Comparison of ENCODE assay signal across 1 cellular context in genomic region chr6:145735356-145736165, GRCh38.
TF ChIP-seq lines count a peak whose summit lies in the region.

EPM2A (minus strand) TSS chr6:145735520; CDS start chr6:145735498, 22 bp downstream.

TF ChIP-seq in HEK293, 187 proteins besides CTCF, POLR2A, EP300 and RAD21 (continued from another document and continues in another):
- TF ChIP-seq, protein P1, sequence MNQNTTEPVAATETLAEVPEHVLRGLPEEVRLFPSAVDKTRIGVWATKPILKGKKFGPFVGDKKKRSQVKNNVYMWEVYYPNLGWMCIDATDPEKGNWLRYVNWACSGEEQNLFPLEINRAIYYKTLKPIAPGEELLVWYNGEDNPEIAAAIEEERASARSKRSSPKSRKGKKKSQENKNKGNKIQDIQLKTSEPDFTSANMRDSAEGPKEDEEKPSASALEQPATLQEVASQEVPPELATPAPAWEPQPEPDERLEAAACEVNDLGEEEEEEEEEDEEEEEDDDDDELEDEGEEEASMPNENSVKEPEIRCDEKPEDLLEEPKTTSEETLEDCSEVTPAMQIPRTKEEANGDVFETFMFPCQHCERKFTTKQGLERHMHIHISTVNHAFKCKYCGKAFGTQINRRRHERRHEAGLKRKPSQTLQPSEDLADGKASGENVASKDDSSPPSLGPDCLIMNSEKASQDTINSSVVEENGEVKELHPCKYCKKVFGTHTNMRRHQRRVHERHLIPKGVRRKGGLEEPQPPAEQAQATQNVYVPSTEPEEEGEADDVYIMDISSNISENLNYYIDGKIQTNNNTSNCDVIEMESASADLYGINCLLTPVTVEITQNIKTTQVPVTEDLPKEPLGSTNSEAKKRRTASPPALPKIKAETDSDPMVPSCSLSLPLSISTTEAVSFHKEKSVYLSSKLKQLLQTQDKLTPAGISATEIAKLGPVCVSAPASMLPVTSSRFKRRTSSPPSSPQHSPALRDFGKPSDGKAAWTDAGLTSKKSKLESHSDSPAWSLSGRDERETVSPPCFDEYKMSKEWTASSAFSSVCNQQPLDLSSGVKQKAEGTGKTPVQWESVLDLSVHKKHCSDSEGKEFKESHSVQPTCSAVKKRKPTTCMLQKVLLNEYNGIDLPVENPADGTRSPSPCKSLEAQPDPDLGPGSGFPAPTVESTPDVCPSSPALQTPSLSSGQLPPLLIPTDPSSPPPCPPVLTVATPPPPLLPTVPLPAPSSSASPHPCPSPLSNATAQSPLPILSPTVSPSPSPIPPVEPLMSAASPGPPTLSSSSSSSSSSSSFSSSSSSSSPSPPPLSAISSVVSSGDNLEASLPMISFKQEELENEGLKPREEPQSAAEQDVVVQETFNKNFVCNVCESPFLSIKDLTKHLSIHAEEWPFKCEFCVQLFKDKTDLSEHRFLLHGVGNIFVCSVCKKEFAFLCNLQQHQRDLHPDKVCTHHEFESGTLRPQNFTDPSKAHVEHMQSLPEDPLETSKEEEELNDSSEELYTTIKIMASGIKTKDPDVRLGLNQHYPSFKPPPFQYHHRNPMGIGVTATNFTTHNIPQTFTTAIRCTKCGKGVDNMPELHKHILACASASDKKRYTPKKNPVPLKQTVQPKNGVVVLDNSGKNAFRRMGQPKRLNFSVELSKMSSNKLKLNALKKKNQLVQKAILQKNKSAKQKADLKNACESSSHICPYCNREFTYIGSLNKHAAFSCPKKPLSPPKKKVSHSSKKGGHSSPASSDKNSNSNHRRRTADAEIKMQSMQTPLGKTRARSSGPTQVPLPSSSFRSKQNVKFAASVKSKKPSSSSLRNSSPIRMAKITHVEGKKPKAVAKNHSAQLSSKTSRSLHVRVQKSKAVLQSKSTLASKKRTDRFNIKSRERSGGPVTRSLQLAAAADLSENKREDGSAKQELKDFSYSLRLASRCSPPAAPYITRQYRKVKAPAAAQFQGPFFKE (tag by site-specific recombination; IDR thresholded peaks at IDR 0.05; ENCODE audit: borderline replicate concordance) = no peak
- TF ChIP-seq, protein P2, sequence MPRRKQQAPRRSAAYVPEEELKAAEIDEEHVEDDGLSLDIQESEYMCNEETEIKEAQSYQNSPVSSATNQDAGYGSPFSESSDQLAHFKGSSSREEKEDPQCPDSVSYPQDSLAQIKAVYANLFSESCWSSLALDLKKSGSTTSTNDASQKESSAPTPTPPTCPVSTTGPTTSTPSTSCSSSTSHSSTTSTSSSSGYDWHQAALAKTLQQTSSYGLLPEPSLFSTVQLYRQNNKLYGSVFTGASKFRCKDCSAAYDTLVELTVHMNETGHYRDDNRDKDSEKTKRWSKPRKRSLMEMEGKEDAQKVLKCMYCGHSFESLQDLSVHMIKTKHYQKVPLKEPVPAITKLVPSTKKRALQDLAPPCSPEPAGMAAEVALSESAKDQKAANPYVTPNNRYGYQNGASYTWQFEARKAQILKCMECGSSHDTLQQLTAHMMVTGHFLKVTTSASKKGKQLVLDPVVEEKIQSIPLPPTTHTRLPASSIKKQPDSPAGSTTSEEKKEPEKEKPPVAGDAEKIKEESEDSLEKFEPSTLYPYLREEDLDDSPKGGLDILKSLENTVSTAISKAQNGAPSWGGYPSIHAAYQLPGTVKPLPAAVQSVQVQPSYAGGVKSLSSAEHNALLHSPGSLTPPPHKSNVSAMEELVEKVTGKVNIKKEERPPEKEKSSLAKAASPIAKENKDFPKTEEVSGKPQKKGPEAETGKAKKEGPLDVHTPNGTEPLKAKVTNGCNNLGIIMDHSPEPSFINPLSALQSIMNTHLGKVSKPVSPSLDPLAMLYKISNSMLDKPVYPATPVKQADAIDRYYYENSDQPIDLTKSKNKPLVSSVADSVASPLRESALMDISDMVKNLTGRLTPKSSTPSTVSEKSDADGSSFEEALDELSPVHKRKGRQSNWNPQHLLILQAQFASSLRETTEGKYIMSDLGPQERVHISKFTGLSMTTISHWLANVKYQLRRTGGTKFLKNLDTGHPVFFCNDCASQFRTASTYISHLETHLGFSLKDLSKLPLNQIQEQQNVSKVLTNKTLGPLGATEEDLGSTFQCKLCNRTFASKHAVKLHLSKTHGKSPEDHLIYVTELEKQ (tag by site-specific recombination; IDR thresholded peaks at IDR 0.05; ENCODE audit: borderline replicate concordance) = no peak
- TF ChIP-seq ZXDB (tag by site-specific recombination; IDR thresholded peaks at IDR 0.05) = peak; percentile 64; the same call in 1 of the 2 replicates
- no peak for TF ChIP-seq ZNF350 (tag by site-specific recombination; IDR thresholded peaks at IDR 0.05)
- peak; percentile 60; the same call in 1 of the 2 replicates for TF ChIP-seq SP7 (tag by site-specific recombination; IDR thresholded peaks at IDR 0.05)
- TF ChIP-seq ZNF146 (tag by site-specific recombination; IDR thresholded peaks at IDR 0.05) = no peak
- TF ChIP-seq ZNF776 (tag by site-specific recombination; IDR thresholded peaks at IDR 0.05; ENCODE audit: borderline replicate concordance) = no peak
- TF ChIP-seq ZNF2 (tag by site-specific recombination; IDR thresholded peaks at IDR 0.05) = no peak
- TF ChIP-seq, protein P3, sequence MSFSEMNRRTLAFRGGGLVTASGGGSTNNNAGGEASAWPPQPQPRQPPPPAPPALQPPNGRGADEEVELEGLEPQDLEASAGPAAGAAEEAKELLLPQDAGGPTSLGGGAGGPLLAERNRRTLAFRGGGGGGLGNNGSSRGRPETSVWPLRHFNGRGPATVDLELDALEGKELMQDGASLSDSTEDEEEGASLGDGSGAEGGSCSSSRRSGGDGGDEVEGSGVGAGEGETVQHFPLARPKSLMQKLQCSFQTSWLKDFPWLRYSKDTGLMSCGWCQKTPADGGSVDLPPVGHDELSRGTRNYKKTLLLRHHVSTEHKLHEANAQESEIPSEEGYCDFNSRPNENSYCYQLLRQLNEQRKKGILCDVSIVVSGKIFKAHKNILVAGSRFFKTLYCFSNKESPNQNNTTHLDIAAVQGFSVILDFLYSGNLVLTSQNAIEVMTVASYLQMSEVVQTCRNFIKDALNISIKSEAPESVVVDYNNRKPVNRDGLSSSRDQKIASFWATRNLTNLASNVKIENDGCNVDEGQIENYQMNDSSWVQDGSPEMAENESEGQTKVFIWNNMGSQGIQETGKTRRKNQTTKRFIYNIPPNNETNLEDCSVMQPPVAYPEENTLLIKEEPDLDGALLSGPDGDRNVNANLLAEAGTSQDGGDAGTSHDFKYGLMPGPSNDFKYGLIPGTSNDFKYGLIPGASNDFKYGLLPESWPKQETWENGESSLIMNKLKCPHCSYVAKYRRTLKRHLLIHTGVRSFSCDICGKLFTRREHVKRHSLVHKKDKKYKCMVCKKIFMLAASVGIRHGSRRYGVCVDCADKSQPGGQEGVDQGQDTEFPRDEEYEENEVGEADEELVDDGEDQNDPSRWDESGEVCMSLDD (tag by site-specific recombination; IDR thresholded peaks at IDR 0.05) = peak; percentile 83
- TF ChIP-seq ZNF677 (tag by site-specific recombination; IDR thresholded peaks at IDR 0.05) = no peak
- TF ChIP-seq ZNF184 (tag by site-specific recombination; IDR thresholded peaks at IDR 0.05) = no peak
- no peak for TF ChIP-seq ZNF133 (tag by site-specific recombination; IDR thresholded peaks at IDR 0.05)
- TF ChIP-seq, protein P4, sequence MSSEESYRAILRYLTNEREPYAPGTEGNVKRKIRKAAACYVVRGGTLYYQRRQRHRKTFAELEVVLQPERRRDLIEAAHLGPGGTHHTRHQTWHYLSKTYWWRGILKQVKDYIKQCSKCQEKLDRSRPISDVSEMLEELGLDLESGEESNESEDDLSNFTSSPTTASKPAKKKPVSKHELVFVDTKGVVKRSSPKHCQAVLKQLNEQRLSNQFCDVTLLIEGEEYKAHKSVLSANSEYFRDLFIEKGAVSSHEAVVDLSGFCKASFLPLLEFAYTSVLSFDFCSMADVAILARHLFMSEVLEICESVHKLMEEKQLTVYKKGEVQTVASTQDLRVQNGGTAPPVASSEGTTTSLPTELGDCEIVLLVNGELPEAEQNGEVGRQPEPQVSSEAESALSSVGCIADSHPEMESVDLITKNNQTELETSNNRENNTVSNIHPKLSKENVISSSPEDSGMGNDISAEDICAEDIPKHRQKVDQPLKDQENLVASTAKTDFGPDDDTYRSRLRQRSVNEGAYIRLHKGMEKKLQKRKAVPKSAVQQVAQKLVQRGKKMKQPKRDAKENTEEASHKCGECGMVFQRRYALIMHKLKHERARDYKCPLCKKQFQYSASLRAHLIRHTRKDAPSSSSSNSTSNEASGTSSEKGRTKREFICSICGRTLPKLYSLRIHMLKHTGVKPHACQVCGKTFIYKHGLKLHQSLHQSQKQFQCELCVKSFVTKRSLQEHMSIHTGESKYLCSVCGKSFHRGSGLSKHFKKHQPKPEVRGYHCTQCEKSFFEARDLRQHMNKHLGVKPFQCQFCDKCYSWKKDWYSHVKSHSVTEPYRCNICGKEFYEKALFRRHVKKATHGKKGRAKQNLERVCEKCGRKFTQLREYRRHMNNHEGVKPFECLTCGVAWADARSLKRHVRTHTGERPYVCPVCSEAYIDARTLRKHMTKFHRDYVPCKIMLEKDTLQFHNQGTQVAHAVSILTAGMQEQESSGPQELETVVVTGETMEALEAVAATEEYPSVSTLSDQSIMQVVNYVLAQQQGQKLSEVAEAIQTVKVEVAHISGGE (tag by site-specific recombination; conservative IDR thresholded peaks at IDR 0.05; ENCODE audit: low read depth) = peak; percentile 28; the same call in 1 of the 2 replicates
- TF ChIP-seq ZNF555 (tag by site-specific recombination; conservative IDR thresholded peaks at IDR 0.05) = no peak
- TF ChIP-seq TCF7L2 (IDR thresholded peaks at IDR 0.05; ENCODE audit: borderline replicate concordance, low read depth, low read length) = no peak
- TF ChIP-seq HOXA7 (CRISPR knock-in tag; IDR thresholded peaks at IDR 0.05; ENCODE audit: borderline replicate concordance) = peak; percentile 58; the same call in 1 of the 2 replicates
- TF ChIP-seq REPIN1 (tag by site-specific recombination; IDR thresholded peaks at IDR 0.05; ENCODE audit: low read depth) = no peak
- no peak for TF ChIP-seq ZNF704 (tag by site-specific recombination; IDR thresholded peaks at IDR 0.05)
- TF ChIP-seq ZBTB48 (tag by site-specific recombination; IDR thresholded peaks at IDR 0.05) = peak; percentile 71
- no peak for TF ChIP-seq ZNF433 (tag by site-specific recombination; IDR thresholded peaks at IDR 0.05; ENCODE audit: low read depth)
- peak; percentile 73; the same call in 1 of the 2 replicates for TF ChIP-seq ZNF501 (tag by site-specific recombination; IDR thresholded peaks at IDR 0.05)
- TF ChIP-seq MZF1 (tag by site-specific recombination; IDR thresholded peaks at IDR 0.05; ENCODE audit: borderline replicate concordance) = peak; percentile 15; the same call in 1 of the 2 replicates
- TF ChIP-seq WT1 (tag by site-specific recombination; IDR thresholded peaks at IDR 0.05) = no peak
- peak; percentile 56; the same call in 1 of the 2 replicates for TF ChIP-seq ZFP69B (tag by site-specific recombination; IDR thresholded peaks at IDR 0.05)
- no peak for TF ChIP-seq ZNF23 (tag by site-specific recombination; IDR thresholded peaks at IDR 0.05; ENCODE audit: borderline replicate concordance)
- 0 out of 2 replicates have a peak, but pooled peaks have one; percentile 39 for TF ChIP-seq ZFP37 (tag by site-specific recombination; IDR thresholded peaks at IDR 0.05)
- TF ChIP-seq ZNF654 (tag by site-specific recombination; IDR thresholded peaks at IDR 0.05; ENCODE audit: low read depth) = no peak
- no peak for TF ChIP-seq SALL2 (tag by site-specific recombination; IDR thresholded peaks at IDR 0.05; ENCODE audit: borderline replicate concordance)
- TF ChIP-seq ZNF830 (tag by site-specific recombination; IDR thresholded peaks at IDR 0.05; ENCODE audit: low read depth) = no peak
- TF ChIP-seq IKZF3 (tag by site-specific recombination; IDR thresholded peaks at IDR 0.05) = peak; percentile 53; the same call in 1 of the 2 replicates
- TF ChIP-seq, protein P5, sequence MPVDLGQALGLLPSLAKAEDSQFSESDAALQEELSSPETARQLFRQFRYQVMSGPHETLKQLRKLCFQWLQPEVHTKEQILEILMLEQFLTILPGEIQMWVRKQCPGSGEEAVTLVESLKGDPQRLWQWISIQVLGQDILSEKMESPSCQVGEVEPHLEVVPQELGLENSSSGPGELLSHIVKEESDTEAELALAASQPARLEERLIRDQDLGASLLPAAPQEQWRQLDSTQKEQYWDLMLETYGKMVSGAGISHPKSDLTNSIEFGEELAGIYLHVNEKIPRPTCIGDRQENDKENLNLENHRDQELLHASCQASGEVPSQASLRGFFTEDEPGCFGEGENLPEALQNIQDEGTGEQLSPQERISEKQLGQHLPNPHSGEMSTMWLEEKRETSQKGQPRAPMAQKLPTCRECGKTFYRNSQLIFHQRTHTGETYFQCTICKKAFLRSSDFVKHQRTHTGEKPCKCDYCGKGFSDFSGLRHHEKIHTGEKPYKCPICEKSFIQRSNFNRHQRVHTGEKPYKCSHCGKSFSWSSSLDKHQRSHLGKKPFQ (tag by site-specific recombination; IDR thresholded peaks at IDR 0.05) = no peak
- TF ChIP-seq ZNF341 (tag by site-specific recombination; IDR thresholded peaks at IDR 0.05; ENCODE audit: low read depth) = peak; percentile 56; the same call in 1 of the 2 replicates
- no peak for TF ChIP-seq ZSCAN5A (tag by site-specific recombination; IDR thresholded peaks at IDR 0.05)
- TF ChIP-seq, protein P6, sequence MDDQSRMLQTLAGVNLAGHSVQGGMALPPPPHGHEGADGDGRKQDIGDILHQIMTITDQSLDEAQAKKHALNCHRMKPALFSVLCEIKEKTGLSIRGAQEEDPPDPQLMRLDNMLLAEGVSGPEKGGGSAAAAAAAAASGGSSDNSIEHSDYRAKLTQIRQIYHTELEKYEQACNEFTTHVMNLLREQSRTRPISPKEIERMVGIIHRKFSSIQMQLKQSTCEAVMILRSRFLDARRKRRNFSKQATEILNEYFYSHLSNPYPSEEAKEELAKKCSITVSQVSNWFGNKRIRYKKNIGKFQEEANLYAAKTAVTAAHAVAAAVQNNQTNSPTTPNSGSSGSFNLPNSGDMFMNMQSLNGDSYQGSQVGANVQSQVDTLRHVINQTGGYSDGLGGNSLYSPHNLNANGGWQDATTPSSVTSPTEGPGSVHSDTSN (CRISPR knock-in tag; IDR thresholded peaks at IDR 0.05) = peak; percentile 80; the same call in 1 of the 2 replicates
- TF ChIP-seq ZNF394 (tag by site-specific recombination; IDR thresholded peaks at IDR 0.05; ENCODE audit: borderline replicate concordance) = no peak
- TF ChIP-seq ZNF248 (tag by site-specific recombination; IDR thresholded peaks at IDR 0.05) = no peak
